13 cellular contexts compared by ENCODE assay signal in the genomic region with DNA sequence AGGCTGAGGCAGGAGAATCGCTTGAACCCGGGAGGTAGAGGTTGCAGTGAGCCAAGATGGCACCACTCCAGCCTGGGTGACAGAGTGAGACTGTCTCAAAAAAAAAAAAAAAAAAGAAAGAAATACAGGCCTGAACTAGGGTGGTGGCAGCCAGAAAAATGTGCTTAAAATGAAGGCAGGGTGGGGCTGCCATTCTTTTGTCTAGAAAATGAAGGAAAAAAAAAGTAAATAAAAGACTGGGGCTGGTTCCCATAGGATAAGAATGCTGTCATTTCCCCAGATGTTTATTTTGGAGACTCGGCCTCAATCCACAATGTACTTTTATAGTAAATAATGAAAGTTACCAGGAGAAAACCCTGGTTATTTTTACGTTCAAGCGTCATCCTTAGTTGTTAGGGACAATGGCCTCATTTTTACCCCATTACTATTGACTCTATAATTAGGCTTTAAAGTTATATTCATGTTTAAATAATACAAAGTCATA. TPM values are rescaled to one million over a fixed set of nuclear protein-coding genes. Genes with fewer than 3 reads are reported as not detected.
A peak's percentile ranks its signal among the peaks of the same experiment; 100 is the strongest.
DNase-seq lines count a peak whose midpoint lies in the region; ATAC-seq and TF ChIP-seq lines count a peak whose summit lies in the region.
"Had no signal": no experiment of that assay in that cellular context is flagged by ENCODE, and none has a peak within 500 bp of the region (broad histone marks: within the 10 kb centered on the region; RNA-seq: fewer than 3 reads in every experiment).

No MANE protein-coding gene starts in this region.

- H2BK20ac ChIP-seq in IMR-90 (ENCODE audit: low read depth, low read length): no peak overlapping the region

- peak overlapping the region; percentile 77 for H2BK5ac ChIP-seq in IMR-90 (ENCODE audit: low read depth, low read length, poor library complexity, severe bottlenecking)

- H4K5ac ChIP-seq in IMR-90 (ENCODE audit: low read depth, low read length): no peak overlapping the region

- DNase-seq in IMR-90 (peak; percentile 71), fibroblast of the aortic adventitia (ENCODE audit: low read depth) (peak; percentile 80), stomach (peak; percentile 40), A673 (ENCODE audit: low spot score) (no peak), NCI-H82 treated with DMSO at 0.1 percent for 48 hours (lab: John Stamatoyannopoulos, UW; ENCODE audit: unreplicated experiment) (no peak)
- DNase-seq in activated effector memory CD4-positive, alpha-beta T cell treated with anti-CD3 and anti-CD28 coated beads, Interleukin-2, amount 50 U/mL, for 16 hours: no peak
- DNase-seq in stimulated activated naive CD4-positive, alpha-beta T cell (lab: John Stamatoyannopoulos, UW): no peak
- DNase-seq: activated naive CD4-positive, alpha-beta T cell treated with anti-CD3 and anti-CD28 coated beads, Interleukin-2, amount 50 U/mL, for 16 hours; effector CD8-positive, alpha-beta T cell; NCI-H524; SIG-M5 had no signal

- intact Hi-C loops in IMR-90 (cut with micrococcal nuclease) (no loop called here), stomach (cut with DNase I; ENCODE audit: low total_unique reads) (no loop called here), A673 (cut with micrococcal nuclease; ENCODE audit: unreplicated experiment) (no loop called here)

- TF ChIP-seq POLR2A in IMR-90 (IDR thresholded peaks at IDR 0.05; ENCODE audit: low read depth, low read length) (no peak), stomach (IDR thresholded peaks at IDR 0.05) (no peak)

- no peak overlapping the region for H2AK5ac ChIP-seq in IMR-90 (ENCODE audit: low read depth, low read length)

- H3K4me3 ChIP-seq in IMR-90 (ENCODE audit: insufficient read depth, low read depth, low read length): no peak overlapping the region
- no peak overlapping the region for H3K4me3 ChIP-seq in fibroblast of the aortic adventitia (ENCODE audit: low read depth, low read length)
- no peak overlapping the region for H3K4me3 ChIP-seq in stomach
- H3K4me3 ChIP-seq in A673 (ENCODE audit: low read depth, low read length, poor library complexity, severe bottlenecking): no peak overlapping the region

- peaks cover 38 to 79% of the 10 kb centered on the region in 2 experiments for H3K79me1 ChIP-seq in IMR-90 (ENCODE audit: low read depth in 1 of 2, low read length in 2 of 2)

- no TSS peak for BruUV-seq in IMR-90 (replicated peaks; lab: Mats Ljungman, UMichigan)
- BruUV-seq in A673 (replicated peaks; lab: Mats Ljungman, UMichigan): no TSS peak

- POLR2A ChIA-PET in IMR-90 (lab: Charles Lee; ENCODE audit: unreplicated experiment): no interaction called here
- POLR2A ChIA-PET in A673 (lab: Charles Lee; ENCODE audit: low non-redundant PET): no interaction called here

- no peak for TF ChIP-seq EP300 in stomach (IDR thresholded peaks at IDR 0.05)

- in situ Hi-C loops in IMR-90 (cut with MboI; ENCODE audit: low sequenced_read_pairs): no loop called here

- no peak overlapping the region for H4K91ac ChIP-seq in IMR-90 (ENCODE audit: insufficient read depth, low read depth, low read length)

- ATAC-seq in IMR-90 (ENCODE audit: low read depth): no peak; the same call in 1 of the 2 replicates

- TF ChIP-seq RAD21 in IMR-90 (IDR thresholded peaks at IDR 0.05; ENCODE audit: low read length): no peak

- TF ChIP-seq CTCF in IMR-90 (conservative IDR thresholded peaks at IDR 0.05; ENCODE audit: low read depth, low read length) (no peak), VCaP (conservative IDR thresholded peaks at IDR 0.05) (no peak), fibroblast of the aortic adventitia (IDR thresholded peaks at IDR 0.05; ENCODE audit: insufficient read depth, low read length) (no peak), stomach (IDR thresholded peaks at IDR 0.05) (no peak), A673 (conservative IDR thresholded peaks at IDR 0.05; ENCODE audit: low read depth, low read length) (no peak)

- dilution Hi-C loops in IMR-90 (cut with HindIII; ENCODE audit: low sequenced_read_pairs, unreplicated experiment): no loop called here

- no peak overlapping the region for H3K56ac ChIP-seq in IMR-90 (ENCODE audit: extremely low read depth, insufficient read depth, low read length)

- H2AFZ ChIP-seq in IMR-90 (replicated peaks; ENCODE audit: low read length, poor library complexity): no peak overlapping the region

- H3K4me2 ChIP-seq in IMR-90 (ENCODE audit: low read depth, low read length): peak overlapping the region; percentile 56; the same call in 1 of the 2 replicates

- H3K36me3 ChIP-seq in IMR-90 (ENCODE audit: control insufficient read depth, insufficient read depth, low read length) (peaks cover 3% of the 10 kb centered on the region; the same call in 1 of the 2 replicates), stomach (no peaks in the 10 kb centered on the region), A673 (ENCODE audit: insufficient read depth, low read length, poor library complexity, severe bottlenecking) (peaks cover 8% of the 10 kb centered on the region)

- H3K9me3 ChIP-seq in IMR-90 (ENCODE audit: control insufficient read depth, insufficient read depth, low read length) (peaks cover 3% of the 10 kb centered on the region; the same call in 1 of the 2 replicates), stomach (peaks cover 0 to 3% (median 0%) of the 10 kb centered on the region in 4 donors), A673 (ENCODE audit: low read depth, low read length, poor library complexity, severe bottlenecking) (peaks cover 6% of the 10 kb centered on the region)

- peaks cover 17% of the 10 kb centered on the region for H3K9me1 ChIP-seq in IMR-90 (ENCODE audit: insufficient read depth, low read length)

- WGBS in IMR-90 (ENCODE audit: extremely low coverage in 2 of 2, insufficient read length in 1 of 2), 2 experiments: no CpG with 5 or more reads among the region's 5 CpGs
- WGBS in stomach, 5 donors: 12 to 34% (median 29%) methylated on average over 5 of the region's 5 CpGs

- H4K8ac ChIP-seq in IMR-90 (ENCODE audit: low read depth in 2 of 2, low read length in 2 of 2): peak overlapping the region in 1 of 2 experiments; percentile 68; a peak in 3 of 4 replicates

- no peak overlapping the region; the same call in 1 of the 2 replicates for H3K9ac ChIP-seq in IMR-90 (ENCODE audit: low read depth, low read length)

- no peak overlapping the region for H2AK9ac ChIP-seq in IMR-90 (replicated peaks; ENCODE audit: low read depth, low read length, poor library complexity)

- peak overlapping the region; percentile 90; the same call in 1 of the 2 replicates for H2BK120ac ChIP-seq in IMR-90 (ENCODE audit: low read depth, low read length)

- H3K23ac ChIP-seq in IMR-90 (ENCODE audit: low read depth, low read length): 0 out of 2 replicates have a peak overlapping the region, but pooled peaks have one; percentile 4

- H3K4ac ChIP-seq in IMR-90 (ENCODE audit: low read depth, low read length): peak overlapping the region; percentile 92

- CTCF ChIA-PET in IMR-90 (lab: Yijun Ruan, JAX) (no interaction called here), A673 (lab: Charles Lee) (no interaction called here)

- no peak overlapping the region for H2BK15ac ChIP-seq in IMR-90 (ENCODE audit: low read depth, low read length)

- no peak overlapping the region for H3K14ac ChIP-seq in IMR-90 (replicated peaks; ENCODE audit: low read depth, low read length)

- H3K27me3 ChIP-seq in IMR-90 (ENCODE audit: control insufficient read depth, insufficient read depth, low read length) (no peaks in the 10 kb centered on the region), stomach (no peaks in the 10 kb centered on the region), A673 (replicated peaks; ENCODE audit: insufficient read depth, low read depth, low read length, poor library complexity) (no peaks in the 10 kb centered on the region)

- no peak overlapping the region for H3K18ac ChIP-seq in IMR-90 (ENCODE audit: low read depth, low read length)

- H3K27ac ChIP-seq in IMR-90 (ENCODE audit: insufficient read depth, low read length): peak overlapping the region; percentile 9; the same call in 1 of the 2 replicates
- peak overlapping the region; percentile 48 for H3K27ac ChIP-seq in VCaP
- peak overlapping the region; percentile 59 to 88 (median 78) for H3K27ac ChIP-seq in stomach
- no peak overlapping the region for H3K27ac ChIP-seq in A673 (ENCODE audit: low read depth, low read length, poor library complexity, severe bottlenecking)

- H3K4me1 ChIP-seq in IMR-90 (ENCODE audit: control insufficient read depth, insufficient read depth, low read length) (peaks cover 14% of the 10 kb centered on the region), stomach (peaks cover 34 to 77% (median 64%) of the 10 kb centered on the region in 4 donors), A673 (ENCODE audit: insufficient read depth, low read length, poor library complexity, severe bottlenecking) (peaks cover 30% of the 10 kb centered on the region)

- peaks cover 31% of the 10 kb centered on the region; the same call in 1 of the 2 replicates for H4K20me1 ChIP-seq in IMR-90 (ENCODE audit: insufficient read depth, low read length)

TF ChIP-seq in IMR-90, 13 proteins besides CTCF, POLR2A, EP300 and RAD21:
- TF ChIP-seq RFX5 (IDR thresholded peaks at IDR 0.05; ENCODE audit: low read depth, low read length) (no peak), FOS (IDR thresholded peaks at IDR 0.05; ENCODE audit: low read depth, low read length) (no peak), NFE2L2 (IDR thresholded peaks at IDR 0.05; ENCODE audit: low read depth, low read length) (no peak), CHD1 (IDR thresholded peaks at IDR 0.05; ENCODE audit: low read depth, low read length) (no peak), BHLHE40 (IDR thresholded peaks at IDR 0.05; ENCODE audit: low read depth, low read length) (no peak)
TF ChIP-seq in IMR-90: peak in this region for 0.

RNA-seq across cellular contexts. Expression of gene ATP8B1, which starts 58.9 kb away (rescaled TPM):
- total RNA-seq in IMR-90 (2012; rRNA removed): 136 and 170 TPM in 2 replicates
- 57.7 and 64.3 TPM in 2 replicates for polyA plus RNA-seq in IMR-90 (2012; rRNA removed)
- 23.4 and 27.5 TPM in 2 replicates for polyA plus RNA-seq in IMR-90 (2012; cell fraction: cytosol; rRNA removed)
- polyA plus RNA-seq in IMR-90 (2012; cell fraction: nucleus; rRNA removed; ENCODE audit: low replicate concordance): 31.8 and 116 TPM in 2 replicates
- 11.2 and 80.4 TPM in 2 replicates for total RNA-seq in fibroblast of the aortic adventitia (ENCODE audit: low replicate concordance)
- total RNA-seq in stomach: 100 to 1,000 TPM in 3 of 5 donors, 10 to 100 TPM in 2; 29.0 to 189 (median 107) TPM
- 10 to 100 TPM; 14.4 to 25.2 (median 14.9) TPM for polyA plus RNA-seq in stomach
- 35.6 and 39.3 TPM in 2 replicates for total RNA-seq in A673 (2021)
- total RNA-seq: mononuclear cell had no signal

Comparison
In these comparisons a context has a peak if more than half of its experiments do, and no peak if none do; other contexts are left out.
1. DNase-seq: peak in IMR-90 (single experiment), fibroblast of the aortic adventitia (single experiment) and stomach (single experiment); none in activated effector memory CD4-positive, alpha-beta T cell treated with anti-CD3 and anti-CD28 coated beads, Interleukin-2, amount 50 U/mL, for 16 hours (single experiment), A673 (single experiment), NCI-H82 treated with DMSO at 0.1 percent for 48 hours (single experiment) and stimulated activated naive CD4-positive, alpha-beta T cell (0 of 6).